Comparison of ENCODE assay signal across 1 cellular context in the genomic region with DNA sequence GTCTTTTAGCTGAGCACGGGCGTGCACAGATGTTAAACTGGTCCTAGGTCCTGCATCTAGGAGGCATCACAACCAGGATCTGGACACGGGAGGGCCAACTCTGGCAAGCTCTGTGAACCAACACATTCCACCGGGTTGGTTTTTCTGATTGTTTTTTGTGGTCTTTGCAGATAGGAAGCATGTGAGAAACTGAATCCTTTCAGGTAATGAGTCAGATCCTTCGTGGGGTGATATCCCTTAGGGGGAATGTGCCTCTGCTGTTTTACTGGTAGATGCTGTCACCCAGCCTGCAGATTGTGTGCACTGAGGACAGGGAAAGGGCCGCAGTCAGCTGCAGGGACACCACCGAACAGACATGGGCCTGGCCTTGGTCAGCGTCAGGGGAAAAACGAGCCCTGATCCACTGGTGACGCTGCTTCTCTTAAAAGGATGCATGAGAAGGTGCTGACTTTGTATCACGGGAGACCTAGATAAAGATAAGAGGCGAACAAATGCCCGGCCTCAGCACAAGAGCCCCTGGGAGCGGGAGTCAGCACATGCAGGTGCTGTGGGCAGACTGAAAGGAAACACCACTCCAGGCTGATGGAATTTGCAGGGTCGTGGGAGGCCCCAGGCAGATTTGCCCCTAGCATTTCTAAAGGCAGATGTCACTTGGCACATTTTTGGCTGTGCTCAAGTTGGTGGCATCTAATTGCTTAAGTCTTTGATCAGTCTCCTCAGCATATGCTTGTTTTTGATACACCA.
TF ChIP-seq lines count a peak whose summit lies in the region.

No MANE protein-coding gene starts in this region.

TF ChIP-seq in GM12878, 131 proteins besides CTCF, POLR2A, EP300 and RAD21:
- TF ChIP-seq, protein P1, sequence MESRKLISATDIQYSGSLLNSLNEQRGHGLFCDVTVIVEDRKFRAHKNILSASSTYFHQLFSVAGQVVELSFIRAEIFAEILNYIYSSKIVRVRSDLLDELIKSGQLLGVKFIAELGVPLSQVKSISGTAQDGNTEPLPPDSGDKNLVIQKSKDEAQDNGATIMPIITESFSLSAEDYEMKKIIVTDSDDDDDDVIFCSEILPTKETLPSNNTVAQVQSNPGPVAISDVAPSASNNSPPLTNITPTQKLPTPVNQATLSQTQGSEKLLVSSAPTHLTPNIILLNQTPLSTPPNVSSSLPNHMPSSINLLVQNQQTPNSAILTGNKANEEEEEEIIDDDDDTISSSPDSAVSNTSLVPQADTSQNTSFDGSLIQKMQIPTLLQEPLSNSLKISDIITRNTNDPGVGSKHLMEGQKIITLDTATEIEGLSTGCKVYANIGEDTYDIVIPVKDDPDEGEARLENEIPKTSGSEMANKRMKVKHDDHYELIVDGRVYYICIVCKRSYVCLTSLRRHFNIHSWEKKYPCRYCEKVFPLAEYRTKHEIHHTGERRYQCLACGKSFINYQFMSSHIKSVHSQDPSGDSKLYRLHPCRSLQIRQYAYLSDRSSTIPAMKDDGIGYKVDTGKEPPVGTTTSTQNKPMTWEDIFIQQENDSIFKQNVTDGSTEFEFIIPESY (IDR thresholded peaks at IDR 0.05): no peak
- TF ChIP-seq KAT2A (conservative IDR thresholded peaks at IDR 0.05; ENCODE audit: control insufficient read depth, low read depth, low read length) (no peak), RB1 (IDR thresholded peaks at IDR 0.05; ENCODE audit: borderline replicate concordance) (no peak), SMAD1 (IDR thresholded peaks at IDR 0.05; ENCODE audit: low read depth, partially characterized antibody) (no peak), YBX1 (IDR thresholded peaks at IDR 0.05) (no peak), SRF (IDR thresholded peaks at IDR 0.05; ENCODE audit: low read depth in 2 of 2, low read length in 2 of 2) (no peak), WRNIP1 (IDR thresholded peaks at IDR 0.05; ENCODE audit: borderline replicate concordance, low read depth, low read length) (no peak), SUPT20H (IDR thresholded peaks at IDR 0.05; ENCODE audit: borderline replicate concordance, control insufficient read depth, low read depth, low read length) (no peak), MTA2 (IDR thresholded peaks at IDR 0.05; ENCODE audit: low read depth) (no peak), CREB1 (IDR thresholded peaks at IDR 0.05; ENCODE audit: low read depth) (no peak), CHD2 (IDR thresholded peaks at IDR 0.05; ENCODE audit: borderline replicate concordance, low read depth, low read length) (no peak), MEF2B (IDR thresholded peaks at IDR 0.05; ENCODE audit: partially characterized antibody, poor library complexity, severe bottlenecking) (no peak), ESRRA (IDR thresholded peaks at IDR 0.05; ENCODE audit: low read length) (no peak), KDM1A (IDR thresholded peaks at IDR 0.05; ENCODE audit: borderline replicate concordance) (no peak), YY1 (IDR thresholded peaks at IDR 0.05; ENCODE audit: low read depth, low read length) (no peak), HCFC1 (IDR thresholded peaks at IDR 0.05; ENCODE audit: low read length) (no peak), SREBF1 (IDR thresholded peaks at IDR 0.05; ENCODE audit: low read length) (no peak)
- TF ChIP-seq, protein P2, sequence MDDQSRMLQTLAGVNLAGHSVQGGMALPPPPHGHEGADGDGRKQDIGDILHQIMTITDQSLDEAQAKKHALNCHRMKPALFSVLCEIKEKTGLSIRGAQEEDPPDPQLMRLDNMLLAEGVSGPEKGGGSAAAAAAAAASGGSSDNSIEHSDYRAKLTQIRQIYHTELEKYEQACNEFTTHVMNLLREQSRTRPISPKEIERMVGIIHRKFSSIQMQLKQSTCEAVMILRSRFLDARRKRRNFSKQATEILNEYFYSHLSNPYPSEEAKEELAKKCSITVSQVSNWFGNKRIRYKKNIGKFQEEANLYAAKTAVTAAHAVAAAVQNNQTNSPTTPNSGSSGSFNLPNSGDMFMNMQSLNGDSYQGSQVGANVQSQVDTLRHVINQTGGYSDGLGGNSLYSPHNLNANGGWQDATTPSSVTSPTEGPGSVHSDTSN (IDR thresholded peaks at IDR 0.05; ENCODE audit: insufficient replicate concordance, low read depth, low read length): no peak
- TF ChIP-seq, protein P3, sequence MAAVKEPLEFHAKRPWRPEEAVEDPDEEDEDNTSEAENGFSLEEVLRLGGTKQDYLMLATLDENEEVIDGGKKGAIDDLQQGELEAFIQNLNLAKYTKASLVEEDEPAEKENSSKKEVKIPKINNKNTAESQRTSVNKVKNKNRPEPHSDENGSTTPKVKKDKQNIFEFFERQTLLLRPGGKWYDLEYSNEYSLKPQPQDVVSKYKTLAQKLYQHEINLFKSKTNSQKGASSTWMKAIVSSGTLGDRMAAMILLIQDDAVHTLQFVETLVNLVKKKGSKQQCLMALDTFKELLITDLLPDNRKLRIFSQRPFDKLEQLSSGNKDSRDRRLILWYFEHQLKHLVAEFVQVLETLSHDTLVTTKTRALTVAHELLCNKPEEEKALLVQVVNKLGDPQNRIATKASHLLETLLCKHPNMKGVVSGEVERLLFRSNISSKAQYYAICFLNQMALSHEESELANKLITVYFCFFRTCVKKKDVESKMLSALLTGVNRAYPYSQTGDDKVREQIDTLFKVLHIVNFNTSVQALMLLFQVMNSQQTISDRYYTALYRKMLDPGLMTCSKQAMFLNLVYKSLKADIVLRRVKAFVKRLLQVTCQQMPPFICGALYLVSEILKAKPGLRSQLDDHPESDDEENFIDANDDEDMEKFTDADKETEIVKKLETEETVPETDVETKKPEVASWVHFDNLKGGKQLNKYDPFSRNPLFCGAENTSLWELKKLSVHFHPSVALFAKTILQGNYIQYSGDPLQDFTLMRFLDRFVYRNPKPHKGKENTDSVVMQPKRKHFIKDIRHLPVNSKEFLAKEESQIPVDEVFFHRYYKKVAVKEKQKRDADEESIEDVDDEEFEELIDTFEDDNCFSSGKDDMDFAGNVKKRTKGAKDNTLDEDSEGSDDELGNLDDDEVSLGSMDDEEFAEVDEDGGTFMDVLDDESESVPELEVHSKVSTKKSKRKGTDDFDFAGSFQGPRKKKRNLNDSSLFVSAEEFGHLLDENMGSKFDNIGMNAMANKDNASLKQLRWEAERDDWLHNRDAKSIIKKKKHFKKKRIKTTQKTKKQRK (IDR thresholded peaks at IDR 0.05; ENCODE audit: low read depth, low read length): no peak
TF ChIP-seq in GM12878: peak in this region for 0.
